ENCODE assay signal across 9 cellular contexts in genomic region chr7:132858760-132859159, GRCh38.
"Had no signal": no experiment of that assay in that cellular context is flagged by ENCODE, and none has a peak within 500 bp of the region (broad histone marks: within the 10 kb centered on the region; RNA-seq: fewer than 3 reads in every experiment).

No MANE protein-coding gene starts in this region.

- DNase-seq: GM23248, GOT3, H7, HFFc6, IMR-90, KBM-7 had no signal

- H3K36me3 ChIP-seq: HAP-1 had no signal

- H3K4me3 Mint-ChIP-seq: HFFc6 had no signal

- ATAC-seq: HCT116 had no signal

- H3K4me3 ChIP-seq: GM23248, HAP-1 had no signal

- H2AFZ ChIP-seq: GM23248 had no signal

- H3K9me3 Mint-ChIP-seq: HFFc6 had no signal

- H3K9me3 ChIP-seq: HAP-1 had no signal

- H3K27ac ChIP-seq: GM23248, HL-60 had no signal

- H3K27ac Mint-ChIP-seq: HFFc6 had no signal

- H3K9ac ChIP-seq: GM23248 had no signal
